Comparison of ENCODE assay signal across 17 cellular contexts in genomic region chr20:59165794-59166709, GRCh38. TPM values are rescaled to one million over a fixed set of nuclear protein-coding genes. Genes with fewer than 3 reads are reported as not detected.
A peak's percentile ranks its signal among the peaks of the same experiment; 100 is the strongest.
DNase-seq lines count a peak whose midpoint lies in the region; ATAC-seq and TF ChIP-seq lines count a peak whose summit lies in the region.
"Had no signal": no experiment of that assay in that cellular context is flagged by ENCODE, and none has a peak within 500 bp of the region (broad histone marks: within the 10 kb centered on the region; RNA-seq: fewer than 3 reads in every experiment).

No MANE protein-coding gene starts in this region.

- H3K36me3 Mint-ChIP-seq in T-helper 1 cell treated with Interleukin-12 subunit alpha and Interleukin-12 subunit beta and Interleukin-4 antibody, amounts not matched to agents 30 μg/mL and 1 μg/mL, for 36 hours (ENCODE audit: low read depth): peaks cover 29% of the 10 kb centered on the region
- H3K36me3 Mint-ChIP-seq in stimulated activated effector memory CD8-positive, alpha-beta T cell treated with anti-CD3 and anti-CD28 coated beads, Interleukin-12 subunit alpha, Interleukin-12 subunit beta, amount 100 ng/mL, for 72 hours: peaks cover 14% of the 10 kb centered on the region

- no peaks in the 10 kb centered on the region for H3K9me3 ChIP-seq in colonic mucosa
- H3K9me3 ChIP-seq: tibial nerve had no signal

- ATAC-seq in activated CD4-positive, CD25-positive, alpha-beta regulatory T cell treated with anti-CD3 and anti-CD28 coated beads, Interleukin-2, amount 50 U/mL, for 24 hours: peak; percentile 59 to 60
- ATAC-seq in stimulated activated effector memory CD8-positive, alpha-beta T cell treated with anti-CD3 and anti-CD28 coated beads, Interleukin-12 subunit alpha, Interleukin-12 subunit beta, amount 100 ng/mL, for 72 hours: peak; percentile 79
- ATAC-seq in HG02798 (IDR thresholded peaks at IDR 0.05; ENCODE audit: poor library complexity, unreplicated experiment): no peak
- ATAC-seq: foreskin keratinocyte, sciatic nerve had no signal

- CTCF ChIA-PET in HEK293T (lab: Yijun Ruan, JAX): interaction anchor here (0.6 kb wide), 1 partner anchor 10 kb away, joined by 3 read pairs; no protein-coding TSS in a partner anchor

- peaks cover 13% of the 10 kb centered on the region for H3K9me3 Mint-ChIP-seq in T-helper 1 cell treated with Interleukin-12 subunit alpha and Interleukin-12 subunit beta and Interleukin-4 antibody, amounts not matched to agents 30 μg/mL and 1 μg/mL, for 36 hours
- peaks cover 5% of the 10 kb centered on the region for H3K9me3 Mint-ChIP-seq in stimulated activated effector memory CD8-positive, alpha-beta T cell treated with anti-CD3 and anti-CD28 coated beads, Interleukin-12 subunit alpha, Interleukin-12 subunit beta, amount 100 ng/mL, for 72 hours

- H3K4me1 Mint-ChIP-seq in T-helper 1 cell treated with Interleukin-12 subunit alpha and Interleukin-12 subunit beta and Interleukin-4 antibody, amounts not matched to agents 30 μg/mL and 1 μg/mL, for 36 hours (ENCODE audit: low read depth): peaks cover 74% of the 10 kb centered on the region
- peaks cover 89% of the 10 kb centered on the region for H3K4me1 Mint-ChIP-seq in stimulated activated effector memory CD8-positive, alpha-beta T cell treated with anti-CD3 and anti-CD28 coated beads, Interleukin-12 subunit alpha, Interleukin-12 subunit beta, amount 100 ng/mL, for 72 hours

- no peak for DNase-seq in activated CD4-positive, CD25-positive, alpha-beta regulatory T cell (lab: John Stamatoyannopoulos, UW)
- DNase-seq in colonic mucosa (no peak), DMS53 treated with DMSO at 0.1 percent for 48 hours (lab: John Stamatoyannopoulos, UW; ENCODE audit: unreplicated experiment) (no peak), HEK293T (ENCODE audit: extremely low spot score) (no peak)
- no peak for DNase-seq in stimulated activated effector memory CD8-positive, alpha-beta T cell treated with anti-CD3 and anti-CD28 coated beads, Interleukin-12 subunit alpha, Interleukin-12 subunit beta, amount 100 ng/mL, for 72 hours (ENCODE audit: low spot score in 2 of 2)
- DNase-seq: anterior cingulate cortex, dorsolateral prefrontal cortex, foreskin keratinocyte, Kasumi-1, NCI-H2081 had no signal

- peaks cover 4% of the 10 kb centered on the region for H3K4me1 ChIP-seq in colonic mucosa
- H3K4me1 ChIP-seq: foreskin keratinocyte, tibial nerve had no signal

- no peaks in the 10 kb centered on the region for H3K27me3 Mint-ChIP-seq in T-helper 1 cell treated with Interleukin-12 subunit alpha and Interleukin-12 subunit beta and Interleukin-4 antibody, amounts not matched to agents 30 μg/mL and 1 μg/mL, for 36 hours (ENCODE audit: low read depth)

- POLR2A ChIA-PET in HEK293T (lab: Yijun Ruan, JAX): no interaction called here

- no peak for TF ChIP-seq CTCF in colonic mucosa (IDR thresholded peaks at IDR 0.05)

- intact Hi-C loops in colonic mucosa (cut with DNase I): no loop called here

- no peak overlapping the region for H3K4me3 ChIP-seq in colonic mucosa
- H3K4me3 ChIP-seq: dorsolateral prefrontal cortex had no signal

- no peak overlapping the region for H3K9ac ChIP-seq in colonic mucosa (ENCODE audit: low read depth in 2 of 2, low read length in 2 of 2)

- H3K36me3 ChIP-seq in colonic mucosa: no peaks in the 10 kb centered on the region
- H3K36me3 ChIP-seq: tibial nerve had no signal

- H3K27ac Mint-ChIP-seq in T-helper 1 cell treated with Interleukin-12 subunit alpha and Interleukin-12 subunit beta and Interleukin-4 antibody, amounts not matched to agents 30 μg/mL and 1 μg/mL, for 36 hours: peak overlapping the region; percentile 88
- peak overlapping the region; percentile 99 for H3K27ac Mint-ChIP-seq in stimulated activated effector memory CD8-positive, alpha-beta T cell treated with anti-CD3 and anti-CD28 coated beads, Interleukin-12 subunit alpha, Interleukin-12 subunit beta, amount 100 ng/mL, for 72 hours

- H3K27ac ChIP-seq in colonic mucosa: peak overlapping the region; percentile 56
- H3K27ac ChIP-seq: 22Rv1, dorsolateral prefrontal cortex, foreskin keratinocyte had no signal

- H3K4me3 Mint-ChIP-seq in T-helper 1 cell treated with Interleukin-12 subunit alpha and Interleukin-12 subunit beta and Interleukin-4 antibody, amounts not matched to agents 30 μg/mL and 1 μg/mL, for 36 hours: peak overlapping the region; percentile 81
- peak overlapping the region; percentile 91 for H3K4me3 Mint-ChIP-seq in stimulated activated effector memory CD8-positive, alpha-beta T cell treated with anti-CD3 and anti-CD28 coated beads, Interleukin-12 subunit alpha, Interleukin-12 subunit beta, amount 100 ng/mL, for 72 hours

- H3K27me3 ChIP-seq in colonic mucosa: no peaks in the 10 kb centered on the region
- H3K27me3 ChIP-seq: tibial nerve had no signal

TF ChIP-seq in HEK293T, 16 proteins besides CTCF, POLR2A, EP300 and RAD21:
- no peak for TF ChIP-seq TARDBP (IDR thresholded peaks at IDR 0.05)
- no peak for TF ChIP-seq SP1 (IDR thresholded peaks at IDR 0.05)
- TF ChIP-seq NFRKB (IDR thresholded peaks at IDR 0.05): no peak
- no peak for TF ChIP-seq LEF1 (IDR thresholded peaks at IDR 0.05; ENCODE audit: borderline replicate concordance)
- no peak for TF ChIP-seq FOXM1 (IDR thresholded peaks at IDR 0.05; ENCODE audit: borderline replicate concordance)
- no peak for TF ChIP-seq HDGF (IDR thresholded peaks at IDR 0.05; ENCODE audit: borderline replicate concordance)
- TF ChIP-seq FOXA1 (IDR thresholded peaks at IDR 0.05): no peak
- TF ChIP-seq SUZ12 (IDR thresholded peaks at IDR 0.05): no peak
- no peak for TF ChIP-seq PKNOX1 (IDR thresholded peaks at IDR 0.05)
- no peak for TF ChIP-seq BHLHE40 (IDR thresholded peaks at IDR 0.05; ENCODE audit: borderline replicate concordance)
- no peak for TF ChIP-seq ARNT (IDR thresholded peaks at IDR 0.05)
- no peak for TF ChIP-seq ELF4 (IDR thresholded peaks at IDR 0.05)
- no peak for TF ChIP-seq FOXK2 (IDR thresholded peaks at IDR 0.05)
- TF ChIP-seq CTBP1 (IDR thresholded peaks at IDR 0.05; ENCODE audit: borderline replicate concordance): no peak
- no peak for TF ChIP-seq ZNF384 (IDR thresholded peaks at IDR 0.05)

RNA-seq across cellular contexts. Expression of gene ZNF831, which starts 2.4 kb away (rescaled TPM):
- total RNA-seq in colonic mucosa: under 1 TPM; 0.20 to 0.27 TPM
- total RNA-seq: foreskin keratinocyte, SK-MEL-5 had no signal
